20 cellular contexts compared by ENCODE assay signal in the genomic region with DNA sequence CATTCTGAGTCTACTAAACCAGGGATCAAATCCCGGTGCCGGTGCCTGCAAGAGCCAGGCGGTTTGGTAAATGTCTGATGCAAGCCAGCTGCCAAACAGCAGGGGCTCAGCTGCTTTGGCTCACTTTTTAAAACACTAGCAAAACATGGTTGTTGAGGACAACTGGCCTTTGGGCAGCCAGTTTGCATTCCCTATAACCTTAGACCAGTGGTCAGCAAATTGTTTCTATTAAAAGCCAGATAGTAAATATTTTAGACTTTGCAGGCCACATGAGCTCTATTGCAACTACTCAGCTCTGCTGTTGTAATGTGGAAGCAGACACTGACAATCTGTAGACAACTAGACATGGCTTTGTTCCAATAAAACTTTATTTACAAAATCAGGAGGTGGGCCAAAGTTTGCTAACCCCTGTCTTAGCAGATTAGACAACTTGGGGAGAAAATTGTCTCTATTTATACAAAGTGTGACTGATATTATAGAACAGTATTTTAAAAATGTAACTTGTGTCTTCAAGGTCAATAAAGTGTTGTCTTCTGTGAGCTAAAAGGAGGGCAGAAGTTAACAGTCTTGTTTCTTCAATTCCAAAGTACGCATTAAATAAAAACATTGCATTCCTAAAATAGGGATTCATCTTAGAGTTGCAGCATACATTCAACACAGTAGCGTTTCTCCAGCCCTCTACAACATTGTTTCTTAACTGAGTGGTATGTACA.
DNase-seq lines count a peak whose midpoint lies in the region; ATAC-seq, FAIRE-seq and TF ChIP-seq lines count a peak whose summit lies in the region.
"Had no signal": no experiment of that assay in that cellular context is flagged by ENCODE, and none has a peak within 500 bp of the region (broad histone marks: within the 10 kb centered on the region; RNA-seq: fewer than 3 reads in every experiment).

No MANE protein-coding gene starts in this region.

- H3K27ac ChIP-seq in brain microvascular endothelial cell: peak overlapping the region; percentile 89
- H3K27ac ChIP-seq in smooth muscle cell (ENCODE audit: low read depth): peak overlapping the region; percentile 66
- H3K27ac ChIP-seq: epithelial cell of prostate, hepatocyte had no signal

- peaks cover 2% of the 10 kb centered on the region for H3K36me3 Mint-ChIP-seq in progenitor cell of endocrine pancreas (ENCODE audit: insufficient read depth)
- H3K36me3 Mint-ChIP-seq in MCF 10A (ENCODE audit: insufficient read depth, unreplicated experiment): no peaks in the 10 kb centered on the region
- no peaks in the 10 kb centered on the region for H3K36me3 Mint-ChIP-seq in activated naive CD4-positive, alpha-beta T cell treated with anti-CD3 and anti-CD28 coated beads, Interleukin-2, amount 50 U/mL, for 72 hours
- H3K36me3 Mint-ChIP-seq: naive B cell had no signal

- no peaks in the 10 kb centered on the region for H3K9me3 Mint-ChIP-seq in progenitor cell of endocrine pancreas (ENCODE audit: low read depth)
- H3K9me3 Mint-ChIP-seq in MCF 10A (ENCODE audit: unreplicated experiment): no peaks in the 10 kb centered on the region
- H3K9me3 Mint-ChIP-seq in activated naive CD4-positive, alpha-beta T cell treated with anti-CD3 and anti-CD28 coated beads, Interleukin-2, amount 50 U/mL, for 72 hours: no peaks in the 10 kb centered on the region
- H3K9me3 Mint-ChIP-seq: activated T-helper 17 cell treated with anti-CD3 and anti-CD28 coated beads, Interleukin-2, amount 50 U/mL, for 72 hours had no signal

- intact Hi-C loops in MCF 10A (cut with micrococcal nuclease): no loop called here

- H3K4me3 Mint-ChIP-seq in progenitor cell of endocrine pancreas (ENCODE audit: low read depth) (no peak overlapping the region), MCF 10A (ENCODE audit: unreplicated experiment) (no peak overlapping the region)
- H3K4me3 Mint-ChIP-seq: activated B cell treated with CpG ODN at 0.5 μM for 24 hours; activated T-helper 17 cell treated with anti-CD3 and anti-CD28 coated beads, Interleukin-2, amount 50 U/mL, for 72 hours; B cell; naive B cell; T-helper 17 cell had no signal

- no peak for DNase-seq in GM12892 (ENCODE audit: insufficient read length)
- peak; percentile 49 for DNase-seq in brain microvascular endothelial cell
- DNase-seq in left lobe of liver (ENCODE audit: low spot score): peak; percentile 19
- DNase-seq in smooth muscle cell (lab: John Stamatoyannopoulos, UW; ENCODE audit: unreplicated experiment): no peak
- DNase-seq in progenitor cell of endocrine pancreas (ENCODE audit: low spot score, unreplicated experiment): no peak
- no peak for DNase-seq in MCF 10A (ENCODE audit: unreplicated experiment)
- no peak for DNase-seq in activated naive CD4-positive, alpha-beta T cell treated with anti-CD3 and anti-CD28 coated beads, Interleukin-2, amount 50 U/mL, for 72 hours (ENCODE audit: low spot score in 2 of 2)
- no peak for DNase-seq in NCI-H2107 treated with DMSO at 0.1 percent for 48 hours (lab: John Stamatoyannopoulos, UW; ENCODE audit: unreplicated experiment)
- DNase-seq: activated B cell treated with CpG ODN at 0.5 μM for 24 hours, cortex of kidney, left colon, naive B cell, NCI-H146, NCI-H446, SHP77, T-helper 17 cell had no signal

- ATAC-seq in left lobe of liver: no peak
- ATAC-seq in activated naive CD4-positive, alpha-beta T cell treated with anti-CD3 and anti-CD28 coated beads, Interleukin-2, amount 50 U/mL, for 72 hours: no peak
- ATAC-seq: activated T-helper 17 cell treated with anti-CD3 and anti-CD28 coated beads, Interleukin-2, amount 50 U/mL, for 72 hours; left colon; T-helper 17 cell had no signal

- in situ Hi-C loops in brain microvascular endothelial cell (cut with HindIII; ENCODE audit: low pct_ligation_motif_present, low sequenced_read_pairs): no loop called here

- POLR2A ChIA-PET in MCF 10A (lab: Yijun Ruan, JAX): interaction anchor here (0.9 kb wide), 1 partner anchor 16 kb away, joined by 3 read pairs; no protein-coding TSS in a partner anchor

- 56% methylated on average over 5 of the region's 5 CpGs for WGBS in smooth muscle cell (ENCODE audit: low lambda C conversion rate)

- H2AFZ ChIP-seq in smooth muscle cell (ENCODE audit: low read depth): no peak overlapping the region
- H2AFZ ChIP-seq: hepatocyte had no signal

- no peaks in the 10 kb centered on the region for H3K27me3 ChIP-seq in brain microvascular endothelial cell (replicated peaks)
- no peaks in the 10 kb centered on the region for H3K27me3 ChIP-seq in smooth muscle cell (ENCODE audit: low read depth)
- H3K27me3 ChIP-seq: hepatocyte had no signal

- no peak overlapping the region for H3K27ac Mint-ChIP-seq in progenitor cell of endocrine pancreas
- no peak overlapping the region for H3K27ac Mint-ChIP-seq in MCF 10A (ENCODE audit: low read depth, unreplicated experiment)
- no peak overlapping the region for H3K27ac Mint-ChIP-seq in activated naive CD4-positive, alpha-beta T cell treated with anti-CD3 and anti-CD28 coated beads, Interleukin-2, amount 50 U/mL, for 72 hours
- H3K27ac Mint-ChIP-seq: activated B cell treated with CpG ODN at 0.5 μM for 24 hours; activated T-helper 17 cell treated with anti-CD3 and anti-CD28 coated beads, Interleukin-2, amount 50 U/mL, for 72 hours; B cell; naive B cell; T-helper 17 cell had no signal

- no peaks in the 10 kb centered on the region for H4K20me1 ChIP-seq in smooth muscle cell (ENCODE audit: low read depth)

- BruUV-seq in MCF 10A (replicated peaks; lab: Mats Ljungman, UMichigan): no TSS peak

- FAIRE-seq in GM12892 (lab: Jason Lieb, UNC): peak; percentile 62

- peaks cover 61% of the 10 kb centered on the region for H3F3A ChIP-seq in smooth muscle cell (ENCODE audit: low read depth)

- CTCF ChIA-PET in MCF 10A (lab: Yijun Ruan, JAX): interaction anchor here (0.7 kb wide), 1 partner anchor 46 kb away, joined by 3 read pairs; no protein-coding TSS in a partner anchor

- H3K36me3 ChIP-seq in brain microvascular endothelial cell (replicated peaks) (no peaks in the 10 kb centered on the region), smooth muscle cell (ENCODE audit: low read depth) (peaks cover 9% of the 10 kb centered on the region)

- TF ChIP-seq POLR2A in GM12892 (IDR thresholded peaks at IDR 0.05; ENCODE audit: low read depth, low read length): no peak

- H3K9me3 ChIP-seq in smooth muscle cell (replicated peaks; ENCODE audit: low read depth): no peaks in the 10 kb centered on the region

- H3K4me1 ChIP-seq in smooth muscle cell (ENCODE audit: low read depth): peaks cover 3% of the 10 kb centered on the region

- no peaks in the 10 kb centered on the region for H3K27me3 Mint-ChIP-seq in progenitor cell of endocrine pancreas
- H3K27me3 Mint-ChIP-seq in MCF 10A (ENCODE audit: insufficient read depth, unreplicated experiment): no peaks in the 10 kb centered on the region
- H3K27me3 Mint-ChIP-seq: activated B cell treated with CpG ODN at 0.5 μM for 24 hours, B cell, T-helper 17 cell had no signal

- H3K79me2 ChIP-seq in smooth muscle cell (ENCODE audit: low read depth): no peaks in the 10 kb centered on the region
- H3K79me2 ChIP-seq: hepatocyte had no signal

- H3K4me1 Mint-ChIP-seq in progenitor cell of endocrine pancreas (ENCODE audit: low read depth): peaks cover 7% of the 10 kb centered on the region
- peaks cover 13% of the 10 kb centered on the region for H3K4me1 Mint-ChIP-seq in MCF 10A (ENCODE audit: insufficient read depth, unreplicated experiment)
- H3K4me1 Mint-ChIP-seq: activated T-helper 17 cell treated with anti-CD3 and anti-CD28 coated beads, Interleukin-2, amount 50 U/mL, for 72 hours; naive B cell; T-helper 17 cell had no signal

- no peak overlapping the region for H3K9ac ChIP-seq in smooth muscle cell (ENCODE audit: low read depth)

- TF ChIP-seq CTCF in brain microvascular endothelial cell (IDR thresholded peaks at IDR 0.05; ENCODE audit: low read depth, low read length, missing control alignments): no peak
- TF ChIP-seq CTCF in smooth muscle cell (IDR thresholded peaks at IDR 0.05; ENCODE audit: borderline replicate concordance, insufficient read depth, poor library complexity, severe bottlenecking): no peak
- no peak for TF ChIP-seq CTCF in progenitor cell of endocrine pancreas (IDR thresholded peaks at IDR 0.05; ENCODE audit: unreplicated experiment)
- no peak for TF ChIP-seq CTCF in MCF 10A (IDR thresholded peaks at IDR 0.05; ENCODE audit: unreplicated experiment)

- no peak overlapping the region for H3K4me3 ChIP-seq in brain microvascular endothelial cell (ENCODE audit: low read depth, low read length)
- H3K4me3 ChIP-seq in smooth muscle cell: no peak overlapping the region
- H3K4me3 ChIP-seq: hepatocyte had no signal

- peak overlapping the region; percentile 8 for H3K4me2 ChIP-seq in smooth muscle cell
- H3K4me2 ChIP-seq: hepatocyte had no signal

Comparison
In these comparisons a context has a peak if more than half of its experiments do, and no peak if none do; other contexts are left out.
1. DNase-seq: peak in brain microvascular endothelial cell (single experiment) and left lobe of liver (single experiment); none in GM12892 (single experiment), smooth muscle cell (single experiment), progenitor cell of endocrine pancreas (single experiment), MCF 10A (single experiment), activated naive CD4-positive, alpha-beta T cell treated with anti-CD3 and anti-CD28 coated beads, Interleukin-2, amount 50 U/mL, for 72 hours (0 of 2) and NCI-H2107 treated with DMSO at 0.1 percent for 48 hours (single experiment).